Comparison of ENCODE assay signal across 9 cellular contexts in the genomic region with DNA sequence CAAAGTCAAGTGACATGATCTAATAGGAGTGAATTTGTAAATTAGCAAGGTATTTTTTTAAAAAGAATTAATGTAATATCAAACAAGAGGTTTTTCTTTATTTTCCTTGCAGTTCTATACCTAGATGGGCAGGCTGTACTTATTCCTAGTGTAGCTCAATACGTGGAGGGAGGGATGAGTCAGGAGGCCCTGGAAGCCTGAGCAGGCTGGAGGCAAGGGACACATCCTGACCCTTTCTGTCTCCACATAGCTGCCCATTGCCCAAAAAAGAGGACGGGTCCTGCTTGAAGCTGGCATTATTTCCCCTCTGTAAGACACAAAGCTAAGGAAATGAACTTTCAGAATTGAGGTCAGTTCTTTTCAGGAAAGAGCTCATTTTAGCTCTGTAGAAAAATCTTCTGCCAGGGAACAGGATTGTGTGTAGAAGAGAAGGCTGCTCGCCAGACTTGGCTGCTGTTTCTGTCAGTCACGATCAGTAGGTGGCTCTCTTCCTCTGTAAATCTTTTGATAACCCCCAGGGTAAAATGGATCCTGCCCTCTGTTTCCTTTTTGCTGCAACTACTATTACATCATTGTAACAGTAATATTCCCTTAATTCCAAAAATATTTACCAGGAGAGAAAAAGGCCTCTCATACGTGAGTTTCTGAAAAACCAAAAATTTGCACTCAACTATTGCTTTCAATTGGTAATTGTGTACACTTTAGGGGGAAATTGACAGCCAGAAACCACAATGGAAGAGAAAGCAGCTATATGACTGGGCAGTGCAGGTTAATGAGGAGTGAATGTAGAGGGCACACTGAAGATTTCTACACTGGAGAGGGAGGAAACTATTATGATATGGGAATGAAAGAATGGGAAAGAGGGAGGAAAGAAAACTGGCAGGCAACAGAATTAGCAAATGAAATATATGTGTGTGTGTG.
DNase-seq lines count a peak whose midpoint lies in the region; ATAC-seq, FAIRE-seq and TF ChIP-seq lines count a peak whose summit lies in the region.
"Had no signal": no experiment of that assay in that cellular context is flagged by ENCODE, and none has a peak within 500 bp of the region (broad histone marks: within the 10 kb centered on the region; RNA-seq: fewer than 3 reads in every experiment).

No MANE protein-coding gene starts in this region.

- DNase-seq in SKM-1 (lab: John Stamatoyannopoulos, UW; ENCODE audit: unreplicated experiment) (peak; percentile 50), hippocampal formation (lab: John Stamatoyannopoulos, UW) (peak; percentile 3 to 15), RCC 7860 (ENCODE audit: low spot score) (no peak), NOMO-1 treated with dmso at 0.1 percent for 144 hours (lab: John Stamatoyannopoulos, UW; ENCODE audit: unreplicated experiment) (no peak)
- DNase-seq: activated B cell treated with CpG ODN at 0.5 μM for 24 hours, pancreas had no signal

- ATAC-seq in GM21423 (IDR thresholded peaks at IDR 0.05; ENCODE audit: unreplicated experiment) (peak; percentile 92), HG03571 (IDR thresholded peaks at IDR 0.05; ENCODE audit: unreplicated experiment) (peak; percentile 89)

- TF ChIP-seq CTCF in GM12872 (IDR thresholded peaks at IDR 0.05; ENCODE audit: insufficient read depth, low read depth, low read length), result peak; percentile 53

- no peak for FAIRE-seq in RCC 7860 (lab: Jason Lieb, UNC)

Comparison
In these comparisons a context has a peak if more than half of its experiments do, and no peak if none do; other contexts are left out.
1. DNase-seq: peak in SKM-1 (single experiment) and hippocampal formation (2 of 2); none in RCC 7860 (single experiment) and NOMO-1 treated with dmso at 0.1 percent for 144 hours (single experiment).